2 cellular contexts compared by ENCODE assay signal in genomic region chr11:112748713-112749481, GRCh38.
TF ChIP-seq lines count a peak whose summit lies in the region.

No MANE protein-coding gene starts in this region.

TF ChIP-seq in HEK293, 187 proteins besides CTCF, POLR2A, EP300 and RAD21 (continued from another document and continues in another):
- TF ChIP-seq PRDM2 (tag by site-specific recombination; IDR thresholded peaks at IDR 0.05; ENCODE audit: borderline replicate concordance) = no peak
- peak; percentile 53 for TF ChIP-seq EGR2 (tag by site-specific recombination; IDR thresholded peaks at IDR 0.05; ENCODE audit: low read depth)
- peak; percentile 26; the same call in 1 of the 2 replicates for TF ChIP-seq OSR2 (tag by site-specific recombination; IDR thresholded peaks at IDR 0.05)
- no peak for TF ChIP-seq TCF7L2 (IDR thresholded peaks at IDR 0.05; ENCODE audit: borderline replicate concordance, low read depth, low read length)
- peak; percentile 59; the same call in 1 of the 2 replicates for TF ChIP-seq TRIM28 (IDR thresholded peaks at IDR 0.05; ENCODE audit: borderline replicate concordance, low read length)
- no peak for TF ChIP-seq ZNF16 (tag by site-specific recombination; IDR thresholded peaks at IDR 0.05; ENCODE audit: low read depth)
- no peak for TF ChIP-seq HIC1 (tag by site-specific recombination; IDR thresholded peaks at IDR 0.05)
- TF ChIP-seq ZNF132 (tag by site-specific recombination; IDR thresholded peaks at IDR 0.05; ENCODE audit: borderline replicate concordance) = no peak
- TF ChIP-seq ZNF433 (tag by site-specific recombination; IDR thresholded peaks at IDR 0.05; ENCODE audit: low read depth) = no peak
- no peak for TF ChIP-seq ZNF624 (tag by site-specific recombination; IDR thresholded peaks at IDR 0.05)
- TF ChIP-seq FEZF1 (tag by site-specific recombination; IDR thresholded peaks at IDR 0.05) = peak; percentile 58; the same call in 1 of the 2 replicates
- no peak for TF ChIP-seq GLI2 (tag by site-specific recombination; IDR thresholded peaks at IDR 0.05; ENCODE audit: borderline replicate concordance, low read depth)
- TF ChIP-seq ZNF280C (tag by site-specific recombination; IDR thresholded peaks at IDR 0.05) = no peak

TF ChIP-seq in WTC11, 78 proteins besides CTCF, POLR2A, EP300 and RAD21 (continued from another document):
- TF ChIP-seq ZBTB43 (CRISPR knock-in tag; IDR thresholded peaks at IDR 0.05) (no peak), PRRX2 (CRISPR knock-in tag; IDR thresholded peaks at IDR 0.05) (no peak), TCF7 (CRISPR knock-in tag; IDR thresholded peaks at IDR 0.05; ENCODE audit: low read depth) (no peak), FOXP1 (CRISPR knock-in tag; IDR thresholded peaks at IDR 0.05; ENCODE audit: borderline replicate concordance) (no peak), USF2 (CRISPR knock-in tag; IDR thresholded peaks at IDR 0.05) (no peak), MLX (CRISPR knock-in tag; IDR thresholded peaks at IDR 0.05) (no peak)
